Comparison of ENCODE assay signal across 20 cellular contexts in genomic region chr16:88405325-88406060, GRCh38. TPM values are rescaled to one million over a fixed set of nuclear protein-coding genes. Genes with fewer than 3 reads are reported as not detected.
DNase-seq lines count a peak whose midpoint lies in the region; ATAC-seq, FAIRE-seq and TF ChIP-seq lines count a peak whose summit lies in the region.
"Had no signal": no experiment of that assay in that cellular context is flagged by ENCODE, and none has a peak within 500 bp of the region (broad histone marks: within the 10 kb centered on the region; RNA-seq: fewer than 3 reads in every experiment).

No MANE protein-coding gene starts in this region.

- no peak overlapping the region for H3K4me2 ChIP-seq in astrocyte (ENCODE audit: low read length)

- H3K27ac ChIP-seq in astrocyte (ENCODE audit: low read depth, low read length): no peak overlapping the region
- H3K27ac ChIP-seq in gastroesophageal sphincter: no peak overlapping the region
- no peak overlapping the region for H3K27ac ChIP-seq in prostate gland
- H3K27ac ChIP-seq in spleen: no peak overlapping the region

- no peaks in the 10 kb centered on the region for H3K4me1 Mint-ChIP-seq in astrocyte (ENCODE audit: low read depth, unreplicated experiment)

- peaks cover 8% of the 10 kb centered on the region for H3K4me1 ChIP-seq in astrocyte (ENCODE audit: insufficient read depth, low read length)
- peaks cover 0 to 14% (median 0%) of the 10 kb centered on the region in 3 donors for H3K4me1 ChIP-seq in gastroesophageal sphincter
- H3K4me1 ChIP-seq in prostate gland (replicated peaks): peaks cover 4% of the 10 kb centered on the region
- H3K4me1 ChIP-seq in spleen: peaks cover 0 to 16% (median 3%) of the 10 kb centered on the region in 6 donors

- no peaks in the 10 kb centered on the region for H3K9me3 ChIP-seq in astrocyte (ENCODE audit: insufficient read depth, low read depth, low read length)
- no peaks in the 10 kb centered on the region for H3K9me3 ChIP-seq in gastroesophageal sphincter
- no peaks in the 10 kb centered on the region for H3K9me3 ChIP-seq in prostate gland
- H3K9me3 ChIP-seq in spleen: no peaks in the 10 kb centered on the region

- DNase-seq in AG20443 (ENCODE audit: low spot score) (peak; percentile 88), astrocyte (ENCODE audit: low read depth) (peak; percentile 37), prostate gland (ENCODE audit: low spot score) (peak; percentile 27), NOMO-1 (lab: John Stamatoyannopoulos, UW; ENCODE audit: unreplicated experiment in 2 of 2) (no peak), NCI-H2107 treated with DMSO at 0.1 percent for 48 hours (lab: John Stamatoyannopoulos, UW; ENCODE audit: unreplicated experiment) (no peak), medulla oblongata (ENCODE audit: extremely low spot score) (no peak), spleen (no peak)
- DNase-seq: activated CD4-positive, CD25-positive, alpha-beta regulatory T cell treated with anti-CD3 and anti-CD28 coated beads, Interleukin-2, amount 50 U/mL, for 72 hours; central memory CD4-positive, alpha-beta T cell; natural killer cell; NCI-H2081; stimulated activated CD4-positive, alpha-beta T cell treated with anti-CD3 and anti-CD28 coated beads, Interleukin-4, amount 100 ng/mL, for 24 hours; trophoblast cell had no signal

- no peak for FAIRE-seq in astrocyte (lab: Jason Lieb, UNC)
- FAIRE-seq: HTR-8/SVneo, RCC 7860 had no signal

- H3K4me3 ChIP-seq in astrocyte (ENCODE audit: insufficient read depth, low read depth, low read length) (no peak overlapping the region), gastroesophageal sphincter (peak overlapping the region in 1 of 2 donors; percentile 23), prostate gland (peak overlapping the region in 1 of 2 donors; percentile 12), spleen (no peak overlapping the region)

- no peak overlapping the region for H3K4me3 Mint-ChIP-seq in astrocyte (ENCODE audit: unreplicated experiment)
- H3K4me3 Mint-ChIP-seq: B cell; natural killer cell; T-helper 1 cell treated with Interleukin-12 subunit alpha and Interleukin-12 subunit beta and Interleukin-4 antibody, amounts not matched to agents 30 μg/mL and 1 μg/mL, for 36 hours had no signal

- H3K27me3 ChIP-seq in astrocyte (ENCODE audit: insufficient read depth, low read length) (no peaks in the 10 kb centered on the region), gastroesophageal sphincter (peaks cover 17% of the 10 kb centered on the region), prostate gland (replicated peaks; ENCODE audit: insufficient read depth) (no peaks in the 10 kb centered on the region), spleen (replicated peaks in 1 of 7) (no peaks in the 10 kb centered on the region)

- TF ChIP-seq CTCF in astrocyte (IDR thresholded peaks at IDR 0.05; ENCODE audit: insufficient read depth, low read depth, low read length): no peak
- no peak for TF ChIP-seq CTCF in gastroesophageal sphincter (IDR thresholded peaks at IDR 0.05)
- TF ChIP-seq CTCF in prostate gland (IDR thresholded peaks at IDR 0.05): no peak
- no peak for TF ChIP-seq CTCF in spleen (IDR thresholded peaks at IDR 0.05 in 8 of 11, conservative IDR thresholded peaks at IDR 0.05 in 3 of 11)

- peaks cover 91% of the 10 kb centered on the region for H4K20me1 ChIP-seq in astrocyte (ENCODE audit: insufficient read depth, low read length)

- H3K27me3 Mint-ChIP-seq in astrocyte (ENCODE audit: low read depth, unreplicated experiment): no peaks in the 10 kb centered on the region

- peaks cover 48% of the 10 kb centered on the region for H3K79me2 ChIP-seq in astrocyte (ENCODE audit: insufficient read depth, low read length)

- intact Hi-C loops in prostate gland (cut with DNase I): no loop called here
- intact Hi-C loops in spleen (cut with DNase I; ENCODE audit: low total_unique reads): no loop called here

- no peak overlapping the region for H2AFZ ChIP-seq in astrocyte (ENCODE audit: low read depth, low read length)

- ATAC-seq in gastroesophageal sphincter: peak; percentile 49
- ATAC-seq: left lobe of liver, natural killer cell had no signal

- TF ChIP-seq EP300 in gastroesophageal sphincter (IDR thresholded peaks at IDR 0.05): no peak

- no peak overlapping the region for H3K9ac ChIP-seq in astrocyte (ENCODE audit: low read length)

- H3K36me3 Mint-ChIP-seq in astrocyte (ENCODE audit: low read depth, unreplicated experiment): peaks cover 19% of the 10 kb centered on the region
- H3K36me3 Mint-ChIP-seq: natural killer cell had no signal

- peaks cover 2% of the 10 kb centered on the region for H3K9me3 Mint-ChIP-seq in astrocyte (ENCODE audit: unreplicated experiment)
- H3K9me3 Mint-ChIP-seq: T-helper 1 cell treated with Interleukin-12 subunit alpha and Interleukin-12 subunit beta and Interleukin-4 antibody, amounts not matched to agents 30 μg/mL and 1 μg/mL, for 36 hours had no signal

- WGBS in gastroesophageal sphincter (ENCODE audit: low coverage in 1 of 2), 2 donors: 45% methylated on average over 1 of the region's 26 CpGs; no CpG with 5 or more reads in 1 of the 2 donors
- 31% methylated on average over 19 of the region's 26 CpGs for WGBS in prostate gland
- 72 to 84% (median 82%) methylated on average over 9 to 26 of the region's 26 CpGs for WGBS in spleen, 5 donors

- H3K36me3 ChIP-seq in astrocyte (ENCODE audit: insufficient read depth, low read length) (no peaks in the 10 kb centered on the region), gastroesophageal sphincter (no peaks in the 10 kb centered on the region), prostate gland (no peaks in the 10 kb centered on the region), spleen (no peaks in the 10 kb centered on the region)

- no peak overlapping the region for H3K27ac Mint-ChIP-seq in astrocyte (ENCODE audit: unreplicated experiment)
- H3K27ac Mint-ChIP-seq: B cell; natural killer cell; T-helper 1 cell treated with Interleukin-12 subunit alpha and Interleukin-12 subunit beta and Interleukin-4 antibody, amounts not matched to agents 30 μg/mL and 1 μg/mL, for 36 hours had no signal

- TF ChIP-seq POLR2A in gastroesophageal sphincter (IDR thresholded peaks at IDR 0.05): no peak
- no peak for TF ChIP-seq POLR2A in prostate gland (IDR thresholded peaks at IDR 0.05)
- no peak for TF ChIP-seq POLR2A in spleen (IDR thresholded peaks at IDR 0.05)

RNA-seq across cellular contexts. Expression of gene ZNF469, which starts 22.7 kb away (rescaled TPM):
- total RNA-seq in astrocyte: 17.7 and 29.4 TPM in 2 replicates
- 1 to 10 TPM in 3 of 4 donors, under 1 TPM in 1; 0.96 to 4.8 (median 2.1) TPM for total RNA-seq in gastroesophageal sphincter
- 1 to 10 TPM; 3.6 to 4.4 TPM for total RNA-seq in prostate gland
- total RNA-seq in spleen: 1 to 10 TPM; 2.4 to 8.0 (median 4.0) TPM
- polyA plus RNA-seq in spleen: under 1 TPM; 0.27 to 0.96 (median 0.35) TPM
- total RNA-seq: MCF 10A had no signal

RNA-seq across cellular contexts. Expression of gene ZFPM1, which starts 47.6 kb away (rescaled TPM):
- total RNA-seq in astrocyte (8.0 and 8.6 TPM in 2 replicates), gastroesophageal sphincter (1 to 10 TPM in 1 of 4 donors, under 1 TPM in 3; 0.40 to 1.4 (median 0.59) TPM), prostate gland (10 to 100 TPM in 1 of 2 donors, 1 to 10 TPM in 1; 4.1 to 21.5 TPM), spleen (10 to 100 TPM in 4 of 7 donors, 1 to 10 TPM in 3; 4.5 to 25.3 (median 16.2) TPM)
- polyA plus RNA-seq in spleen: 10 to 100 TPM in 1 of 3 donors, 1 to 10 TPM in 2; 2.3 to 10.2 (median 2.8) TPM

Comparison
In these comparisons a context has a peak if more than half of its experiments do, and no peak if none do; other contexts are left out.
1. DNase-seq: peak in AG20443 (single experiment), astrocyte (single experiment) and prostate gland (single experiment); none in NOMO-1 (0 of 2), NCI-H2107 treated with DMSO at 0.1 percent for 48 hours (single experiment), medulla oblongata (single experiment) and spleen (single experiment).